In the genomic region with DNA sequence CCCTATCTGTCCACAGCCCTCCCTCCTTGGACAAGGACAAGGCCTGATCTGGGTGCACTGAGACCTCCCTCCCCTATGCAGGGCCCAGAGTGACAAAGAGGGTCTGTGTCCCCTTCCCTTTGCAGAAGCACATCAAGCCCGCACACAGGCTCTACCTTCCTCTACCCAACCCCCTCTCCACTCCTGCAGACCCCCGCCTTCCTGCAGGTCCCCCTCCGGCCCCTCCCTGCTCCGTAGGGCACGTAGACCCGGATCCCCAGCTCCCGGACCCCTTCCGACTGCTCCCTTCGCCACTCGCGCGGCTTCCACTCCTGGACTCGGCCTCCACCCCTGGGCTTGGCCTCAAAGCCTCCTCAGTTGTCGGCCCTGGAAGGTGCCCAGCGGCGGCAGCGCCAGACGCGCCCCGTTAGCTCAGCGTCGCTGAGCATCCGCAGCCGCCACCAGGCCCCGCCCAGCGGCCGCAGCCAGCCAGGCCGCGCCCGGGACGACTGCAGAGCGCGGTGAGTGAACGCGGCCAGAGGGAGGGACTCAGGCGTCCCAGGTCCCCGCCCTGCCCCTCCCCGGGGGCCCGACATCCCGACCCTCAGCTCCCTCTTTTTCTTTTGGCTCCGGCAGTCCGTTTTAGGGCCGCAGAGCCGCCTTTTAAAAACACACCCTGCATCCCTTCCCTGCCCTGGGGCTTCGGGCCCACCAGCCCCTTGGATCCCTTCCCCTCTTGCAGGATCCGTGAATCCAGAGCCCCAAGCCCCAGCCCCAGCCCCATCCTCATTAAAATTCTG, we compare ENCODE assay signal across 8 cellular contexts. TPM values are rescaled to one million over a fixed set of nuclear protein-coding genes. Genes with fewer than 3 reads are reported as not detected.
DNase-seq lines count a peak whose midpoint lies in the region; ATAC-seq and TF ChIP-seq lines count a peak whose summit lies in the region.

No MANE protein-coding gene starts in this region.

- peaks cover 5 to 7% of the 10 kb centered on the region in 2 donors for H3K36me3 Mint-ChIP-seq in CD14-positive monocyte
- peaks cover 10% of the 10 kb centered on the region for H3K36me3 Mint-ChIP-seq in activated CD4-positive, alpha-beta T cell treated with anti-CD3 and anti-CD28 coated beads for 36 hours (ENCODE audit: low read depth)

- H3K9ac ChIP-seq in HUES48 (ENCODE audit: low read depth, low read length): peak overlapping the region; percentile 84

- intact Hi-C loops in CD14-positive monocyte (cut with micrococcal nuclease): loop anchor here in 1 of 2 donors (1.0 to 2.0 kb wide), 2 partner anchors 14 to 23 kb away; no protein-coding TSS in a partner anchor
- intact Hi-C loops in activated CD4-positive, alpha-beta T cell treated with anti-CD3 and anti-CD28 coated beads for 36 hours (cut with DNase I, micrococcal nuclease): loop anchor here (2.0 to 10.0 kb wide), 9 partner anchors 17 to 1789 kb away; a partner anchor contains a TSS

- peak; percentile 69 for DNase-seq in CD14-positive monocyte (ENCODE audit: low spot score)
- peak; percentile 79 for DNase-seq in activated CD4-positive, alpha-beta T cell treated with anti-CD3 and anti-CD28 coated beads for 36 hours
- peak; percentile 70 for DNase-seq in dermis blood vessel endothelial cell
- DNase-seq in left kidney (ENCODE audit: low read depth, low spot score): peak; percentile 90
- peak; percentile 53 for DNase-seq in stimulated activated CD4-positive, alpha-beta T cell treated with anti-CD3 and anti-CD28 coated beads, Interleukin-1b, Interleukin-23, amount 100 ng/mL, for 48 hours
- DNase-seq in NCI-H2029 treated with DMSO at 0.1 percent for 48 hours (lab: John Stamatoyannopoulos, UW): no peak

- H3K27ac Mint-ChIP-seq in CD14-positive monocyte: peak overlapping the region; percentile 96 to 100 (median 99)
- peak overlapping the region; percentile 88 for H3K27ac Mint-ChIP-seq in activated CD4-positive, alpha-beta T cell treated with anti-CD3 and anti-CD28 coated beads for 36 hours

- peaks cover 37% of the 10 kb centered on the region for H3K4me1 Mint-ChIP-seq in CD14-positive monocyte
- H3K4me1 Mint-ChIP-seq in activated CD4-positive, alpha-beta T cell treated with anti-CD3 and anti-CD28 coated beads for 36 hours: peaks cover 26% of the 10 kb centered on the region

- peaks cover 0 to 10% (median 1%) of the 10 kb centered on the region in 7 donors for H3K9me3 Mint-ChIP-seq in CD14-positive monocyte
- H3K9me3 Mint-ChIP-seq in activated CD4-positive, alpha-beta T cell treated with anti-CD3 and anti-CD28 coated beads for 36 hours (ENCODE audit: low read depth): no peaks in the 10 kb centered on the region

- H3K4me3 Mint-ChIP-seq in CD14-positive monocyte: peak overlapping the region; percentile 91 to 99
- peak overlapping the region; percentile 91 for H3K4me3 Mint-ChIP-seq in activated CD4-positive, alpha-beta T cell treated with anti-CD3 and anti-CD28 coated beads for 36 hours

- peak; percentile 30 for ATAC-seq in activated CD4-positive, alpha-beta T cell treated with anti-CD3 and anti-CD28 coated beads for 36 hours
- ATAC-seq in GM18870 (IDR thresholded peaks at IDR 0.05; ENCODE audit: unreplicated experiment): no peak

- no peak for TF ChIP-seq CTCF in CD14-positive monocyte (IDR thresholded peaks at IDR 0.05)

- 0 out of 2 replicates have a peak, but pooled peaks cover 2% of the 10 kb centered on the region for H3K36me3 ChIP-seq in HUES48 (ENCODE audit: control insufficient read depth, insufficient read depth, low read length)

- POLR2A ChIA-PET in activated CD4-positive, alpha-beta T cell treated with anti-CD3 and anti-CD28 coated beads for 36 hours (lab: Charles Lee): interaction anchor here (0.6 kb wide), 3 partner anchors 10 to 514 kb away, joined by 3 to 5 read pairs (median 3); no protein-coding TSS in a partner anchor

- peak overlapping the region; percentile 97 for H3K27ac ChIP-seq in HUES48 (ENCODE audit: low read depth, low read length)

- no peaks in the 10 kb centered on the region for H3K9me3 ChIP-seq in HUES48 (ENCODE audit: control insufficient read depth, insufficient read depth, low read length)

- CTCF ChIA-PET in activated CD4-positive, alpha-beta T cell treated with anti-CD3 and anti-CD28 coated beads for 36 hours (lab: Charles Lee): interaction anchor here (1.3 kb wide), 1 partner anchor 16 kb away, joined by 3 read pairs; a partner anchor contains a TSS

- H3K27me3 ChIP-seq in HUES48 (ENCODE audit: control insufficient read depth, insufficient read depth, low read length): no peaks in the 10 kb centered on the region; the same call in 1 of the 2 replicates

- peaks cover 2 to 21% (median 15%) of the 10 kb centered on the region in 3 donors for H3K27me3 Mint-ChIP-seq in CD14-positive monocyte (ENCODE audit: low read depth in 3 of 3)
- H3K27me3 Mint-ChIP-seq in activated CD4-positive, alpha-beta T cell treated with anti-CD3 and anti-CD28 coated beads for 36 hours: no peaks in the 10 kb centered on the region

- peaks cover 6% of the 10 kb centered on the region for H3K4me1 ChIP-seq in HUES48 (ENCODE audit: control insufficient read depth, insufficient read depth, low read length)

- peak overlapping the region; percentile 71 for H3K4me3 ChIP-seq in HUES48 (ENCODE audit: low read depth, low read length)

RNA-seq across cellular contexts. Expression of a gene that starts 1.6 kb away (rescaled TPM):
- 100 to 1,000 TPM; 254 to 310 TPM for polyA plus RNA-seq in CD14-positive monocyte
- 10 to 100 TPM; 46.4 to 54.6 TPM for total RNA-seq in activated CD4-positive, alpha-beta T cell treated with anti-CD3 and anti-CD28 coated beads for 36 hours
- 7.7 and 17.8 TPM in 2 replicates for total RNA-seq in dermis blood vessel endothelial cell

RNA-seq across cellular contexts. Expression of a gene that starts 15.9 kb away (rescaled TPM):
- polyA plus RNA-seq in CD14-positive monocyte: not detected
- total RNA-seq in activated CD4-positive, alpha-beta T cell treated with anti-CD3 and anti-CD28 coated beads for 36 hours: under 1 TPM in 1 of 2 experiments, not detected in 1; 0.25 TPM
- total RNA-seq in dermis blood vessel endothelial cell: 0.17 TPM in 1 of 2 replicates, not detected in the other

RNA-seq across cellular contexts. Expression of a gene that starts 42.0 kb away (rescaled TPM):
- polyA plus RNA-seq in CD14-positive monocyte: 10 to 100 TPM; 47.0 to 64.9 TPM
- total RNA-seq in activated CD4-positive, alpha-beta T cell treated with anti-CD3 and anti-CD28 coated beads for 36 hours: not detected
- 2.8 and 3.4 TPM in 2 replicates for total RNA-seq in dermis blood vessel endothelial cell

RNA-seq across cellular contexts. Expression of a gene that starts 43.0 kb away (rescaled TPM):
- polyA plus RNA-seq in CD14-positive monocyte: not detected
- not detected for total RNA-seq in activated CD4-positive, alpha-beta T cell treated with anti-CD3 and anti-CD28 coated beads for 36 hours
- total RNA-seq in dermis blood vessel endothelial cell: not detected in 2 replicates
